1 cellular context compared by ENCODE assay signal in genomic region chr2:64220285-64220684, GRCh38.
TF ChIP-seq lines count a peak whose summit lies in the region.

No MANE protein-coding gene starts in this region.

TF ChIP-seq in GM23338, 12 proteins besides CTCF, POLR2A, EP300 and RAD21:
- TF ChIP-seq ZNF462 (CRISPR knock-in tag; IDR thresholded peaks at IDR 0.05): no peak
- TF ChIP-seq JUNB (IDR thresholded peaks at IDR 0.05; ENCODE audit: unreplicated experiment): no peak
- no peak for TF ChIP-seq ZNF114 (CRISPR knock-in tag; IDR thresholded peaks at IDR 0.05)
- TF ChIP-seq REST (IDR thresholded peaks at IDR 0.05; ENCODE audit: unreplicated experiment): no peak
- TF ChIP-seq ETS1 (IDR thresholded peaks at IDR 0.05): no peak
- TF ChIP-seq EZH2 (IDR thresholded peaks at IDR 0.05; ENCODE audit: low read depth, unreplicated experiment): no peak
- no peak for TF ChIP-seq EZH2phosphoT487 (IDR thresholded peaks at IDR 0.05; ENCODE audit: unreplicated experiment)
- TF ChIP-seq POLR2AphosphoS5 (IDR thresholded peaks at IDR 0.05; ENCODE audit: low read depth): no peak
- TF ChIP-seq ZNF331 (CRISPR knock-in tag; IDR thresholded peaks at IDR 0.05; ENCODE audit: low read depth): no peak
- TF ChIP-seq CREB1 (CRISPR knock-in tag; IDR thresholded peaks at IDR 0.05; ENCODE audit: low read depth): no peak
